Comparison of ENCODE assay signal across 25 cellular contexts in the genomic region with DNA sequence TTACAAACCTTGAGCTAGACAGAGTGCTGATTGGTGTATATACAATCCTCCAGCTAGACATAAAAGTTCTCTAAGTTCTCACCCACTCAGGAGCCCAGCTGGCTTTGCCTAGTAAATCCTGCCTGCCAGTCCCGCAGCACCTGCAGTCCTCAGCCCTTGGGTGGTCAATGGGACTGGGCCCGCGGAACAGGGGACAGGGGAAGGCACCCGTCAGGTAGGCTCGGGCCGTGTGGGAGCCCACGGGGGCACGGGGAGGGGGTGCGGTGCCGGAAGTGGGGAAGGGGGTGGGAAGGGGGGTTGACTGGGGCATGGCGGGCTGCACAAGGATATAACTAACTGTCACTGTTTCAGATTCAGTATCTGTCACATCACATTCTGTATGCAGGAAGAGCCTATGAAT.
"Had no signal": no experiment of that assay in that cellular context is flagged by ENCODE, and none has a peak within 500 bp of the region (broad histone marks: within the 10 kb centered on the region; RNA-seq: fewer than 3 reads in every experiment).

No MANE protein-coding gene starts in this region.

- H3K4me1 ChIP-seq: psoas muscle, right lobe of liver, sigmoid colon, thyroid gland, tibial nerve, upper lobe of left lung, vagina had no signal

- H3K27me3 ChIP-seq: neutrophil, pancreas, right lobe of liver, sigmoid colon, stomach, thyroid gland, tibial nerve, upper lobe of left lung, vagina had no signal

- DNase-seq: nephron progenitor cell; nucleus accumbens; psoas muscle; right lobe of liver; sigmoid colon; small intestine; stimulated activated CD4-positive, alpha-beta T cell treated with anti-CD3 and anti-CD28 coated beads, Interleukin-15, amount 100 ng/mL, for 24 hours; stimulated activated CD4-positive, alpha-beta T cell treated with anti-CD3 and anti-CD28 coated beads, Interleukin-2, amount 100 ng/mL, for 24 hours; stimulated activated CD4-positive, alpha-beta T cell treated with anti-CD3 and anti-CD28 coated beads, Interleukin-2, amount 100 ng/mL, for 48 hours; stimulated activated CD4-positive, alpha-beta T cell treated with anti-CD3 and anti-CD28 coated beads, Interleukin-4, amount 100 ng/mL, for 24 hours; stimulated activated naive B cell treated with anti-CD40 and anti-IgM and Interleukin-4, amounts not matched to agents 10 μg/mL and 1 μg/mL and 100 μg/mL, for 72 hours; stimulated activated naive CD4-positive, alpha-beta T cell treated with Interleukin-2 at 50 U/mL for 16 hours; stomach; thyroid gland; trophoblast cell had no signal

- H3K9me3 ChIP-seq: neutrophil, pancreas, psoas muscle, right lobe of liver, sigmoid colon, thoracic aorta, thyroid gland, upper lobe of left lung, vagina had no signal

- FAIRE-seq: pancreas, small intestine, urothelium cell line had no signal

- H3K36me3 ChIP-seq: neutrophil, pancreas, right lobe of liver, sigmoid colon, stomach, thoracic aorta, thyroid gland, tibial nerve, upper lobe of left lung, vagina had no signal

- H3K4me3 ChIP-seq: pancreas, psoas muscle, right lobe of liver, sigmoid colon, stomach, thoracic aorta, thyroid gland, tibial nerve, upper lobe of left lung, vagina had no signal

- ATAC-seq: natural killer cell treated with Interleukin-12 subunit alpha and Interleukin-12 subunit beta and Interleukin-15 and Interleukin-18, amount 100 ng/mL, for 72 hours; pancreas; psoas muscle; right cardiac atrium; right lobe of liver; stimulated activated effector memory CD8-positive, alpha-beta T cell treated with anti-CD3 and anti-CD28 coated beads, Interleukin-12 subunit alpha, Interleukin-12 subunit beta, amount 100 ng/mL, for 72 hours; stimulated activated naive B cell treated with anti-CD40 and anti-IgM and Interleukin-4, amounts not matched to agents 10 μg/mL and 1 μg/mL and 100 μg/mL, for 72 hours had no signal

- H3K27ac ChIP-seq: neutrophil, pancreas, psoas muscle, right lobe of liver, sigmoid colon, thoracic aorta, thyroid gland, tibial nerve, upper lobe of left lung, vagina had no signal
